In the genomic region with DNA sequence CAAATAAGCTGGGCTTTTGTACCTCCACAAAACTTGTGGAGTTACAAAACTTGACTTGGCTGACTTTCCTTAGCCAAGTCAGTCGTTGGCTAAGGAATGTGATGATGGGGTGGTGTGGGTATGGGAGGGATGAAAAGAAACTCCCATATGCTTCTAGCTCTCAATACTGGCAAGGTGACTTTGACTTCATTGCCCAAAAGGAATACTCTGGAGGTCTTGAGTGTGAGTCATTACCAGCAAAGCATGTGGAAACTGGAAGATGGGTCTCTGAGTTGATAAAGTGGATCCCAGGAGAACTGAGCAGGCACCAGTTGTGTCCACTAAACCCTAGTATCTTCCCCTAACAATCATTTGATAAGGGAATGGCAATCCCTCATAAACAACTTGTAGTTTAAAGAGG, we compare ENCODE assay signal across 15 cellular contexts.
A peak's percentile ranks its signal among the peaks of the same experiment; 100 is the strongest.
DNase-seq lines count a peak whose midpoint lies in the region; TF ChIP-seq lines count a peak whose summit lies in the region.
"Had no signal": no experiment of that assay in that cellular context is flagged by ENCODE, and none has a peak within 500 bp of the region (broad histone marks: within the 10 kb centered on the region; RNA-seq: fewer than 3 reads in every experiment).

No MANE protein-coding gene starts in this region.

- peak; percentile 67 for DNase-seq in EH (ENCODE audit: low read depth)
- peak; percentile 79 for DNase-seq in M059J (ENCODE audit: low read depth)
- DNase-seq in epithelial cell of esophagus (ENCODE audit: low read depth), result peak; percentile 39
- DNase-seq in kidney tubule cell (ENCODE audit: low spot score), result peak; percentile 28
- DNase-seq in WERI-Rb-1, result no peak
- no peak for DNase-seq in NCI-H1436 (lab: John Stamatoyannopoulos, UW)
- no peak for DNase-seq in GM19240 (ENCODE audit: insufficient read length, low spot score)
- no peak for DNase-seq in activated CD4-positive, CD25-positive, alpha-beta regulatory T cell (lab: John Stamatoyannopoulos, UW)
- DNase-seq: activated B cell treated with CpG ODN at 0.5 μM for 24 hours, activated gamma-delta T cell, Calu3, NCI-H2029 treated with DMSO at 0.1 percent for 48 hours, NCI-H524 treated with DMSO at 0.1 percent for 48 hours, PC-9, SW 1271 had no signal

- TF ChIP-seq CTCF in epithelial cell of esophagus (IDR thresholded peaks at IDR 0.05; ENCODE audit: insufficient read depth, low read depth, low read length, missing control alignments), result no peak
- no peak for TF ChIP-seq CTCF in WERI-Rb-1 (IDR thresholded peaks at IDR 0.05; ENCODE audit: low read depth, low read length)

- no peaks in the 10 kb centered on the region for H3K9me3 ChIP-seq in WERI-Rb-1 (ENCODE audit: severe bottlenecking)

- no peaks in the 10 kb centered on the region for H3K36me3 ChIP-seq in WERI-Rb-1

- H3K27ac ChIP-seq in WERI-Rb-1, result no peak overlapping the region
- H3K27ac ChIP-seq: PC-9 had no signal

- no peaks in the 10 kb centered on the region for H3K27me3 ChIP-seq in WERI-Rb-1 (ENCODE audit: insufficient read depth, low read depth, severe bottlenecking)

- H3K4me3 ChIP-seq in epithelial cell of esophagus (ENCODE audit: low read length) (no peak overlapping the region), WERI-Rb-1 (ENCODE audit: low read depth, low read length) (no peak overlapping the region)
- H3K4me3 ChIP-seq: PC-9 had no signal

Comparison
In these comparisons a context has a peak if more than half of its experiments do, and no peak if none do; other contexts are left out.
1. DNase-seq: peak in EH (single experiment), M059J (single experiment), epithelial cell of esophagus (single experiment) and kidney tubule cell (single experiment); none in WERI-Rb-1 (single experiment), NCI-H1436 (single experiment), GM19240 (single experiment) and activated CD4-positive, CD25-positive, alpha-beta regulatory T cell (0 of 4).